Comparison of ENCODE assay signal across 19 cellular contexts in genomic region chr1:218646288-218646687, GRCh38.
DNase-seq lines count a peak whose midpoint lies in the region; ATAC-seq and TF ChIP-seq lines count a peak whose summit lies in the region.
"Had no signal": no experiment of that assay in that cellular context is flagged by ENCODE, and none has a peak within 500 bp of the region (broad histone marks: within the 10 kb centered on the region; RNA-seq: fewer than 3 reads in every experiment).

No MANE protein-coding gene starts in this region.

- DNase-seq in Calu3 (peak; percentile 28), Panc1 (ENCODE audit: low read depth, low spot score) (no peak), progenitor cell of endocrine pancreas (ENCODE audit: low spot score, unreplicated experiment) (no peak), HPDE6-E6E7 (ENCODE audit: extremely low spot score) (no peak), superior temporal gyrus (ENCODE audit: extremely low spot score) (no peak), testis (no peak)
- DNase-seq in activated CD8-positive, alpha-beta memory T cell treated with anti-CD3 and anti-CD28 coated beads, Interleukin-2, amount 10 ng/mL, durations not matched to agents 7 days and 5 days, result no peak
- DNase-seq: ACHN; CD4-positive, alpha-beta memory T cell; DMS153; GM23248; H9; Karpas-422; NCI-H187; NCI-H446 treated with DMSO at 0.1 percent for 48 hours; NCI-H748 treated with DMSO at 0.1 percent for 48 hours; Right ventricle myocardium superior had no signal

- intact Hi-C loops in Calu3 (cut with micrococcal nuclease; ENCODE audit: unreplicated experiment) (no loop called here), Panc1 (cut with micrococcal nuclease; ENCODE audit: unreplicated experiment) (no loop called here), testis (cut with DNase I; ENCODE audit: low total_unique reads) (no loop called here)

- CTCF ChIA-PET in Calu3 (lab: Charles Lee), result interaction anchor here (0.8 to 1.4 kb wide), 5 partner anchors 13 to 90 kb away, joined by 3 to 4 read pairs (median 4); no protein-coding TSS in a partner anchor
- CTCF ChIA-PET in Panc1 (lab: Charles Lee), result interaction anchor here (0.6 kb wide), 1 partner anchor 350 kb away, joined by 3 read pairs; no protein-coding TSS in a partner anchor
- CTCF ChIA-PET in activated CD8-positive, alpha-beta memory T cell treated with anti-CD3 and anti-CD28 coated beads, Interleukin-2, amount 10 ng/mL, durations not matched to agents 7 days and 5 days (lab: Charles Lee), result no interaction called here

- H3K27ac ChIP-seq in Panc1 (ENCODE audit: low read length) (peak overlapping the region; percentile 49; the same call in 1 of the 2 replicates), liver (ENCODE audit: low read depth in 1 of 2, low read length in 2 of 2) (no peak overlapping the region), testis (no peak overlapping the region)
- H3K27ac ChIP-seq: BLaER1, GM23248 had no signal

- H3K36me3 Mint-ChIP-seq in Calu3 (ENCODE audit: insufficient read depth, unreplicated experiment), result no peaks in the 10 kb centered on the region
- H3K36me3 Mint-ChIP-seq in progenitor cell of endocrine pancreas (ENCODE audit: insufficient read depth), result no peaks in the 10 kb centered on the region
- H3K36me3 Mint-ChIP-seq in activated CD8-positive, alpha-beta memory T cell treated with anti-CD3 and anti-CD28 coated beads, Interleukin-2, amount 10 ng/mL, durations not matched to agents 7 days and 5 days, result no peaks in the 10 kb centered on the region
- H3K36me3 Mint-ChIP-seq: CD4-positive, alpha-beta memory T cell had no signal

- H3K27me3 Mint-ChIP-seq in Calu3 (ENCODE audit: unreplicated experiment) (no peaks in the 10 kb centered on the region), progenitor cell of endocrine pancreas (no peaks in the 10 kb centered on the region)
- no peaks in the 10 kb centered on the region for H3K27me3 Mint-ChIP-seq in activated CD8-positive, alpha-beta memory T cell treated with anti-CD3 and anti-CD28 coated beads, Interleukin-2, amount 10 ng/mL, durations not matched to agents 7 days and 5 days
- H3K27me3 Mint-ChIP-seq: CD4-positive, alpha-beta memory T cell had no signal

- no peak for TF ChIP-seq RAD21 in liver (IDR thresholded peaks at IDR 0.05)

- H3K9me3 ChIP-seq in Panc1 (ENCODE audit: control insufficient read depth, insufficient read depth, low read depth, low read length) (no peaks in the 10 kb centered on the region), liver (ENCODE audit: control insufficient read depth in 4 of 4, low read length in 3 of 4) (peaks cover 0 to 2% (median 0%) of the 10 kb centered on the region in 4 donors), testis (no peaks in the 10 kb centered on the region)
- H3K9me3 ChIP-seq: BLaER1 had no signal

- POLR2A ChIA-PET in Panc1 (lab: Charles Lee), result no interaction called here

- no peaks in the 10 kb centered on the region for H3K36me3 ChIP-seq in Panc1 (ENCODE audit: control insufficient read depth, insufficient read depth, low read length)
- no peaks in the 10 kb centered on the region for H3K36me3 ChIP-seq in liver (ENCODE audit: control insufficient read depth in 4 of 4, insufficient read depth in 3 of 4, low read depth in 1 of 4, low read length in 3 of 4)
- no peaks in the 10 kb centered on the region for H3K36me3 ChIP-seq in testis (ENCODE audit: low read depth, missing control alignments)
- H3K36me3 ChIP-seq: BLaER1 had no signal

- H3K9me3 Mint-ChIP-seq in Calu3 (ENCODE audit: low read depth, unreplicated experiment) (peaks cover 3% of the 10 kb centered on the region), progenitor cell of endocrine pancreas (ENCODE audit: low read depth) (peaks cover 1% of the 10 kb centered on the region)
- peaks cover 3% of the 10 kb centered on the region for H3K9me3 Mint-ChIP-seq in activated CD8-positive, alpha-beta memory T cell treated with anti-CD3 and anti-CD28 coated beads, Interleukin-2, amount 10 ng/mL, durations not matched to agents 7 days and 5 days (ENCODE audit: low read depth)

- peak; percentile 83 for ATAC-seq in Panc1
- ATAC-seq in activated CD8-positive, alpha-beta memory T cell treated with anti-CD3 and anti-CD28 coated beads, Interleukin-2, amount 10 ng/mL, durations not matched to agents 7 days and 5 days, result no peak

- H3K27me3 ChIP-seq in Panc1 (ENCODE audit: control insufficient read depth, insufficient read depth, low read length) (no peaks in the 10 kb centered on the region), liver (ENCODE audit: control insufficient read depth in 4 of 4, insufficient read depth in 4 of 4, low read length in 3 of 4) (no peaks in the 10 kb centered on the region), testis (no peaks in the 10 kb centered on the region)
- H3K27me3 ChIP-seq: BLaER1 had no signal

- in situ Hi-C loops in Panc1 (cut with HindIII; ENCODE audit: low pct_unique_long_range_greater_than_20kb, low sequenced_read_pairs), result no loop called here

- no peak overlapping the region for H3K9ac ChIP-seq in liver (ENCODE audit: low read depth in 1 of 2, low read length in 2 of 2)
- H3K9ac ChIP-seq: BLaER1, GM23248 had no signal

- no peak for TF ChIP-seq CTCF in Calu3 (IDR thresholded peaks at IDR 0.05; ENCODE audit: unreplicated experiment)
- no peak for TF ChIP-seq CTCF in Panc1 (IDR thresholded peaks at IDR 0.05)
- TF ChIP-seq CTCF in liver (IDR thresholded peaks at IDR 0.05; ENCODE audit: low read depth, low read length, missing input control), result no peak
- no peak for TF ChIP-seq CTCF in progenitor cell of endocrine pancreas (IDR thresholded peaks at IDR 0.05; ENCODE audit: unreplicated experiment)
- no peak for TF ChIP-seq CTCF in testis (IDR thresholded peaks at IDR 0.05)

- H3K27ac Mint-ChIP-seq in Calu3 (ENCODE audit: unreplicated experiment) (peak overlapping the region; percentile 58), progenitor cell of endocrine pancreas (peak overlapping the region; percentile 80)
- no peak overlapping the region for H3K27ac Mint-ChIP-seq in activated CD8-positive, alpha-beta memory T cell treated with anti-CD3 and anti-CD28 coated beads, Interleukin-2, amount 10 ng/mL, durations not matched to agents 7 days and 5 days
- H3K27ac Mint-ChIP-seq: CD4-positive, alpha-beta memory T cell; H9 had no signal

- H3K4me3 Mint-ChIP-seq in Calu3 (ENCODE audit: low read depth, unreplicated experiment) (peak overlapping the region; percentile 27), progenitor cell of endocrine pancreas (ENCODE audit: low read depth) (no peak overlapping the region)
- no peak overlapping the region for H3K4me3 Mint-ChIP-seq in activated CD8-positive, alpha-beta memory T cell treated with anti-CD3 and anti-CD28 coated beads, Interleukin-2, amount 10 ng/mL, durations not matched to agents 7 days and 5 days
- H3K4me3 Mint-ChIP-seq: CD4-positive, alpha-beta memory T cell; H9 had no signal

- WGBS in liver, result 35% methylated on average over 4 of the region's 4 CpGs
- 87 to 88% methylated on average over 4 of the region's 4 CpGs for WGBS in testis, 2 donors

- no TSS peak for BruUV-seq in Calu3 (replicated peaks; lab: Mats Ljungman, UMichigan)
- BruUV-seq in Panc1 (replicated peaks; lab: Mats Ljungman, UMichigan), result no TSS peak

- TF ChIP-seq POLR2A in testis (IDR thresholded peaks at IDR 0.05), result no peak

- H3K4me3 ChIP-seq in Panc1 (ENCODE audit: low read depth in 2 of 2, low read length in 2 of 2) (no peak overlapping the region), liver (ENCODE audit: low read depth in 1 of 3, low read length in 3 of 3) (no peak overlapping the region), testis (no peak overlapping the region)
- H3K4me3 ChIP-seq: BLaER1, GM23248 had no signal

- peaks cover 8% of the 10 kb centered on the region; the same call in 1 of the 2 replicates for H3K4me1 ChIP-seq in Panc1 (ENCODE audit: control insufficient read depth, insufficient read depth, low read length)
- no peaks in the 10 kb centered on the region for H3K4me1 ChIP-seq in liver (ENCODE audit: control insufficient read depth in 4 of 4, insufficient read depth in 4 of 4, low read length in 3 of 4)
- no peaks in the 10 kb centered on the region for H3K4me1 ChIP-seq in testis
- H3K4me1 ChIP-seq: BLaER1 had no signal

- H3K4me1 Mint-ChIP-seq in Calu3 (ENCODE audit: low read depth, unreplicated experiment) (peaks cover 26% of the 10 kb centered on the region), progenitor cell of endocrine pancreas (ENCODE audit: low read depth) (peaks cover 17% of the 10 kb centered on the region)
- no peaks in the 10 kb centered on the region for H3K4me1 Mint-ChIP-seq in activated CD8-positive, alpha-beta memory T cell treated with anti-CD3 and anti-CD28 coated beads, Interleukin-2, amount 10 ng/mL, durations not matched to agents 7 days and 5 days
- H3K4me1 Mint-ChIP-seq: CD4-positive, alpha-beta memory T cell had no signal

TF ChIP-seq in liver, 16 proteins besides CTCF, POLR2A, EP300 and RAD21 (continues in another document):
- TF ChIP-seq SP1 (IDR thresholded peaks at IDR 0.05) (peak; percentile 16), HNF4A (conservative IDR thresholded peaks at IDR 0.05) (peak; percentile 19 to 48), ATF3 (IDR thresholded peaks at IDR 0.05) (no peak), GABPA (IDR thresholded peaks at IDR 0.05 in 1 of 2, conservative IDR thresholded peaks at IDR 0.05 in 1 of 2) (no peak), NR2F2 (IDR thresholded peaks at IDR 0.05) (no peak), YY1 (IDR thresholded peaks at IDR 0.05) (no peak), RXRA (IDR thresholded peaks at IDR 0.05) (no peak), JUND (IDR thresholded peaks at IDR 0.05) (no peak), EGR1 (IDR thresholded peaks at IDR 0.05; ENCODE audit: low read depth in 2 of 2) (no peak), TAF1 (conservative IDR thresholded peaks at IDR 0.05) (no peak), MAX (IDR thresholded peaks at IDR 0.05) (no peak), FOXA1 (IDR thresholded peaks at IDR 0.05) (no peak), HNF4G (IDR thresholded peaks at IDR 0.05) (no peak)
